ENCODE assay signal across 19 cellular contexts in the genomic region with DNA sequence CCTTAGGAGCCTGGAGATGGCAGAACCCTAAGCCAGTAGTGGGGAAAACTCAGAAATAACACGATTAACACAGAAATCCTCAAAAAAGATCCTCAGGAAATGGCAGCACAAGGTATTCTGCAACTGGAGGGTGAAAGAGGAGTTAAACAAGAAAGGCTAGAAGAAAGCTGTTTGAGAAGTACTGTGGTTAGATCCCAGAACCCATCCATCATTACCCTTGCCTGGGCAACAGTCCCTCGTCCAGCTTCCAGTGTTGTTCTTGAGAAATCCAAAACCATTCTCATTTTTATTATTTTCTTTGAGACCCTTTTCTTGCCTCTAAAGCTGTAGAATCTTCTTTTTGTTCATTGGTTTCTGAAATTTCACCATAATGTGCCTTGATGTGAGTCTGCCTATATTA. TPM values are rescaled to one million over a fixed set of nuclear protein-coding genes. Genes with fewer than 3 reads are reported as not detected.
DNase-seq lines count a peak whose midpoint lies in the region; ATAC-seq and TF ChIP-seq lines count a peak whose summit lies in the region.
"Had no signal": no experiment of that assay in that cellular context is flagged by ENCODE, and none has a peak within 500 bp of the region (broad histone marks: within the 10 kb centered on the region; RNA-seq: fewer than 3 reads in every experiment).

No MANE protein-coding gene starts in this region.

- TF ChIP-seq CTCF in GM23338 (conservative IDR thresholded peaks at IDR 0.05; ENCODE audit: low read depth in 2 of 2) (no peak), fibroblast of the aortic adventitia (IDR thresholded peaks at IDR 0.05; ENCODE audit: insufficient read depth, low read length) (no peak)

- no peak for ATAC-seq in GM23338
- ATAC-seq in HG02642 (IDR thresholded peaks at IDR 0.05; ENCODE audit: poor library complexity, unreplicated experiment): no peak
- no peak for ATAC-seq in HG02885 (IDR thresholded peaks at IDR 0.05; ENCODE audit: poor library complexity, unreplicated experiment)
- ATAC-seq: CD8-positive, alpha-beta T cell had no signal

- peaks cover 6% of the 10 kb centered on the region for H4K20me1 ChIP-seq in GM23338 (replicated peaks; ENCODE audit: insufficient read depth)
- H4K20me1 ChIP-seq: BLaER1 had no signal

- H3K4me3 ChIP-seq in GM23338: no peak overlapping the region
- H3K4me3 ChIP-seq in fibroblast of the aortic adventitia (ENCODE audit: low read depth, low read length): no peak overlapping the region
- H3K4me3 ChIP-seq: BLaER1 had no signal

- peaks cover 40% of the 10 kb centered on the region for H3K27me3 ChIP-seq in GM23338 (ENCODE audit: insufficient read depth)
- H3K27me3 ChIP-seq: BLaER1 had no signal

- peaks cover 27% of the 10 kb centered on the region for H3K27me3 Mint-ChIP-seq in GM23338 (ENCODE audit: insufficient read depth, low read depth, poor library complexity)
- peaks cover 34% of the 10 kb centered on the region for H3K27me3 Mint-ChIP-seq in activated T-helper 2 cell treated with anti-CD3 and anti-CD28 coated beads, Interferon-gamma antibody, Interleukin-2, Interleukin-4, amounts not matched to agents 10 μg/mL and 5 μg/mL and 100 μg/mL, durations not matched to agents 14 hours and 24 hours and 36 hours (ENCODE audit: low read depth)

- no peak for DNase-seq in GM23338 (ENCODE audit: low spot score)
- DNase-seq in amniotic epithelial cell (ENCODE audit: low read depth): peak; percentile 72
- peak; percentile 35 for DNase-seq in fibroblast of the aortic adventitia (ENCODE audit: low read depth)
- no peak for DNase-seq in SKM-1 treated with dmso at 0.1 percent for 144 hours (lab: John Stamatoyannopoulos, UW; ENCODE audit: unreplicated experiment)
- DNase-seq in activated T-helper 2 cell treated with anti-CD3 and anti-CD28 coated beads, Interferon-gamma antibody, Interleukin-2, Interleukin-4, amounts not matched to agents 10 μg/mL and 5 μg/mL and 100 μg/mL, durations not matched to agents 14 hours and 24 hours and 36 hours (ENCODE audit: low spot score): no peak
- DNase-seq: 8988T; ACHN; BE2C; C1 segment of cervical spinal cord; Caco-2; Calu3; CD4-positive, CD25-positive, alpha-beta regulatory T cell; CD8-positive, alpha-beta T cell; DMS79 treated with DMSO at 0.1 percent for 48 hours; GF-D8 had no signal

- no peaks in the 10 kb centered on the region for H3F3A ChIP-seq in GM23338 (replicated peaks; ENCODE audit: low read depth)

- H3K79me2 ChIP-seq in GM23338 (replicated peaks; ENCODE audit: insufficient read depth): peaks cover 14% of the 10 kb centered on the region

- no peak overlapping the region for H3K27ac ChIP-seq in GM23338 (ENCODE audit: low read depth)
- H3K27ac ChIP-seq: BLaER1 had no signal

- no peak overlapping the region for H3K27ac Mint-ChIP-seq in GM23338
- H3K27ac Mint-ChIP-seq in activated T-helper 2 cell treated with anti-CD3 and anti-CD28 coated beads, Interferon-gamma antibody, Interleukin-2, Interleukin-4, amounts not matched to agents 10 μg/mL and 5 μg/mL and 100 μg/mL, durations not matched to agents 14 hours and 24 hours and 36 hours: no peak overlapping the region
- H3K27ac Mint-ChIP-seq: CD14-positive monocyte; CD4-positive, CD25-positive, alpha-beta regulatory T cell; CD8-positive, alpha-beta T cell had no signal

- H3K4me2 ChIP-seq in GM23338: no peak overlapping the region
- H3K4me2 ChIP-seq: BLaER1 had no signal

- H3K36me3 ChIP-seq in GM23338 (ENCODE audit: insufficient read depth): no peaks in the 10 kb centered on the region
- H3K36me3 ChIP-seq: BE2C, BLaER1 had no signal

- no peaks in the 10 kb centered on the region; the same call in 2 of the 3 replicates for H3K9me3 Mint-ChIP-seq in GM23338
- peaks cover 18% of the 10 kb centered on the region for H3K9me3 Mint-ChIP-seq in activated T-helper 2 cell treated with anti-CD3 and anti-CD28 coated beads, Interferon-gamma antibody, Interleukin-2, Interleukin-4, amounts not matched to agents 10 μg/mL and 5 μg/mL and 100 μg/mL, durations not matched to agents 14 hours and 24 hours and 36 hours

- intact Hi-C loops in activated T-helper 2 cell treated with anti-CD3 and anti-CD28 coated beads, Interferon-gamma antibody, Interleukin-2, Interleukin-4, amounts not matched to agents 10 μg/mL and 5 μg/mL and 100 μg/mL, durations not matched to agents 14 hours and 24 hours and 36 hours (cut with micrococcal nuclease): no loop called here

- H3K9me2 ChIP-seq in GM23338 (ENCODE audit: insufficient read depth): peaks cover 9% of the 10 kb centered on the region

- H2AFZ ChIP-seq in GM23338: 0 out of 2 replicates have a peak overlapping the region, but pooled peaks have one; percentile 5

- H3K36me3 Mint-ChIP-seq in GM23338 (ENCODE audit: low read depth): no peaks in the 10 kb centered on the region; the same call in 2 of the 3 replicates
- H3K36me3 Mint-ChIP-seq in activated T-helper 2 cell treated with anti-CD3 and anti-CD28 coated beads, Interferon-gamma antibody, Interleukin-2, Interleukin-4, amounts not matched to agents 10 μg/mL and 5 μg/mL and 100 μg/mL, durations not matched to agents 14 hours and 24 hours and 36 hours (ENCODE audit: low read depth): peaks cover 3% of the 10 kb centered on the region
- H3K36me3 Mint-ChIP-seq: CD8-positive, alpha-beta T cell had no signal

- peaks cover 14% of the 10 kb centered on the region for H3K4me1 ChIP-seq in GM23338 (ENCODE audit: insufficient read depth)
- H3K4me1 ChIP-seq: BE2C, BLaER1 had no signal

- H3K4me1 Mint-ChIP-seq in GM23338: peaks cover 18% of the 10 kb centered on the region
- H3K4me1 Mint-ChIP-seq in activated T-helper 2 cell treated with anti-CD3 and anti-CD28 coated beads, Interferon-gamma antibody, Interleukin-2, Interleukin-4, amounts not matched to agents 10 μg/mL and 5 μg/mL and 100 μg/mL, durations not matched to agents 14 hours and 24 hours and 36 hours (ENCODE audit: low read depth): peaks cover 14% of the 10 kb centered on the region

- H3K4me3 Mint-ChIP-seq in GM23338: no peak overlapping the region
- H3K4me3 Mint-ChIP-seq in activated T-helper 2 cell treated with anti-CD3 and anti-CD28 coated beads, Interferon-gamma antibody, Interleukin-2, Interleukin-4, amounts not matched to agents 10 μg/mL and 5 μg/mL and 100 μg/mL, durations not matched to agents 14 hours and 24 hours and 36 hours (ENCODE audit: low read depth): no peak overlapping the region
- H3K4me3 Mint-ChIP-seq: CD8-positive, alpha-beta T cell had no signal

TF ChIP-seq in GM23338, 12 proteins besides CTCF, POLR2A, EP300 and RAD21 (continues in another document):
- TF ChIP-seq ZNF114 (CRISPR knock-in tag; IDR thresholded peaks at IDR 0.05): no peak
- no peak for TF ChIP-seq POLR2AphosphoS5 (IDR thresholded peaks at IDR 0.05; ENCODE audit: low read depth)
- no peak for TF ChIP-seq EZH2 (IDR thresholded peaks at IDR 0.05; ENCODE audit: low read depth, unreplicated experiment)
- no peak for TF ChIP-seq JUNB (IDR thresholded peaks at IDR 0.05; ENCODE audit: unreplicated experiment)
- TF ChIP-seq, protein P1, sequence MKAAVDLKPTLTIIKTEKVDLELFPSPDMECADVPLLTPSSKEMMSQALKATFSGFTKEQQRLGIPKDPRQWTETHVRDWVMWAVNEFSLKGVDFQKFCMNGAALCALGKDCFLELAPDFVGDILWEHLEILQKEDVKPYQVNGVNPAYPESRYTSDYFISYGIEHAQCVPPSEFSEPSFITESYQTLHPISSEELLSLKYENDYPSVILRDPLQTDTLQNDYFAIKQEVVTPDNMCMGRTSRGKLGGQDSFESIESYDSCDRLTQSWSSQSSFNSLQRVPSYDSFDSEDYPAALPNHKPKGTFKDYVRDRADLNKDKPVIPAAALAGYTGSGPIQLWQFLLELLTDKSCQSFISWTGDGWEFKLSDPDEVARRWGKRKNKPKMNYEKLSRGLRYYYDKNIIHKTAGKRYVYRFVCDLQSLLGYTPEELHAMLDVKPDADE (IDR thresholded peaks at IDR 0.05): no peak
- TF ChIP-seq, protein P2, sequence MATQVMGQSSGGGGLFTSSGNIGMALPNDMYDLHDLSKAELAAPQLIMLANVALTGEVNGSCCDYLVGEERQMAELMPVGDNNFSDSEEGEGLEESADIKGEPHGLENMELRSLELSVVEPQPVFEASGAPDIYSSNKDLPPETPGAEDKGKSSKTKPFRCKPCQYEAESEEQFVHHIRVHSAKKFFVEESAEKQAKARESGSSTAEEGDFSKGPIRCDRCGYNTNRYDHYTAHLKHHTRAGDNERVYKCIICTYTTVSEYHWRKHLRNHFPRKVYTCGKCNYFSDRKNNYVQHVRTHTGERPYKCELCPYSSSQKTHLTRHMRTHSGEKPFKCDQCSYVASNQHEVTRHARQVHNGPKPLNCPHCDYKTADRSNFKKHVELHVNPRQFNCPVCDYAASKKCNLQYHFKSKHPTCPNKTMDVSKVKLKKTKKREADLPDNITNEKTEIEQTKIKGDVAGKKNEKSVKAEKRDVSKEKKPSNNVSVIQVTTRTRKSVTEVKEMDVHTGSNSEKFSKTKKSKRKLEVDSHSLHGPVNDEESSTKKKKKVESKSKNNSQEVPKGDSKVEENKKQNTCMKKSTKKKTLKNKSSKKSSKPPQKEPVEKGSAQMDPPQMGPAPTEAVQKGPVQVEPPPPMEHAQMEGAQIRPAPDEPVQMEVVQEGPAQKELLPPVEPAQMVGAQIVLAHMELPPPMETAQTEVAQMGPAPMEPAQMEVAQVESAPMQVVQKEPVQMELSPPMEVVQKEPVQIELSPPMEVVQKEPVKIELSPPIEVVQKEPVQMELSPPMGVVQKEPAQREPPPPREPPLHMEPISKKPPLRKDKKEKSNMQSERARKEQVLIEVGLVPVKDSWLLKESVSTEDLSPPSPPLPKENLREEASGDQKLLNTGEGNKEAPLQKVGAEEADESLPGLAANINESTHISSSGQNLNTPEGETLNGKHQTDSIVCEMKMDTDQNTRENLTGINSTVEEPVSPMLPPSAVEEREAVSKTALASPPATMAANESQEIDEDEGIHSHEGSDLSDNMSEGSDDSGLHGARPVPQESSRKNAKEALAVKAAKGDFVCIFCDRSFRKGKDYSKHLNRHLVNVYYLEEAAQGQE (IDR thresholded peaks at IDR 0.05; ENCODE audit: unreplicated experiment): no peak
- no peak for TF ChIP-seq CREB1 (CRISPR knock-in tag; IDR thresholded peaks at IDR 0.05; ENCODE audit: low read depth)
- TF ChIP-seq NANOG (IDR thresholded peaks at IDR 0.05; ENCODE audit: borderline replicate concordance): no peak
- TF ChIP-seq STAT1 (IDR thresholded peaks at IDR 0.05; ENCODE audit: unreplicated experiment): no peak
- no peak for TF ChIP-seq ZNF331 (CRISPR knock-in tag; IDR thresholded peaks at IDR 0.05; ENCODE audit: low read depth)
- no peak for TF ChIP-seq EZH2phosphoT487 (IDR thresholded peaks at IDR 0.05; ENCODE audit: unreplicated experiment)

RNA-seq across cellular contexts. Expression of a gene that starts 2.7 kb away (rescaled TPM):
- total RNA-seq in GM23338 (2014; rRNA removed; shearing (Covaris generic)): 17.4 and 20.1 TPM in 2 replicates
- 7.7 and 8.4 TPM in 2 replicates for polyA plus RNA-seq in GM23338 (2016; fragmentation: Nextera tagmentation; extraction: Ambion mirVana)
- total RNA-seq in fibroblast of the aortic adventitia (ENCODE audit: low replicate concordance): 1.3 and 32.8 TPM in 2 replicates
- total RNA-seq in activated T-helper 2 cell treated with anti-CD3 and anti-CD28 coated beads, Interferon-gamma antibody, Interleukin-2, Interleukin-4, amounts not matched to agents 10 μg/mL and 5 μg/mL and 100 μg/mL, durations not matched to agents 14 hours and 24 hours and 36 hours: 7.4 and 8.1 TPM in 2 replicates
- total RNA-seq: CD8-positive, alpha-beta T cell had no signal

Comparison
In these comparisons a context has a peak if more than half of its experiments do, and no peak if none do; other contexts are left out.
1. DNase-seq: peak in amniotic epithelial cell (single experiment) and fibroblast of the aortic adventitia (single experiment); none in GM23338 (single experiment), SKM-1 treated with dmso at 0.1 percent for 144 hours (single experiment) and activated T-helper 2 cell treated with anti-CD3 and anti-CD28 coated beads, Interferon-gamma antibody, Interleukin-2, Interleukin-4, amounts not matched to agents 10 μg/mL and 5 μg/mL and 100 μg/mL, durations not matched to agents 14 hours and 24 hours and 36 hours (single experiment).